In genomic region chr2:1841461-1841860, GRCh38 we compare ENCODE assay signal across 23 cellular contexts.
DNase-seq lines count a peak whose midpoint lies in the region; ATAC-seq, FAIRE-seq and TF ChIP-seq lines count a peak whose summit lies in the region.
"Had no signal": no experiment of that assay in that cellular context is flagged by ENCODE, and none has a peak within 500 bp of the region (broad histone marks: within the 10 kb centered on the region; RNA-seq: fewer than 3 reads in every experiment).

No MANE protein-coding gene starts in this region.

- H3F3A ChIP-seq in GM23338 (replicated peaks; ENCODE audit: low read depth) = no peaks in the 10 kb centered on the region

- H3K4ac ChIP-seq in H1 (replicated peaks; ENCODE audit: insufficient read length, low read depth, low read length) (peak overlapping the region; percentile 38), mesendoderm (ENCODE audit: low read depth, low read length) (no peak overlapping the region)

- H3K23me2 ChIP-seq in H1 (ENCODE audit: low read depth, low read length) = no peaks in the 10 kb centered on the region

- peak; percentile 20 for ATAC-seq in GM23338

- H3K9me3 Mint-ChIP-seq in GM23338 = peaks cover 2% of the 10 kb centered on the region; the same call in 1 of the 3 replicates
- H3K9me3 Mint-ChIP-seq in activated naive CD8-positive, alpha-beta T cell treated with anti-CD3 and anti-CD28 coated beads for 36 hours = no peaks in the 10 kb centered on the region
- no peaks in the 10 kb centered on the region for H3K9me3 Mint-ChIP-seq in activated T-cell treated with anti-CD3 and anti-CD28 coated beads, Interleukin-2, amount 50 U/mL, for 24 hours
- H3K9me3 Mint-ChIP-seq: CD8-positive, alpha-beta memory T cell; H9 had no signal

- no peaks in the 10 kb centered on the region for H4K20me1 ChIP-seq in GM23338 (replicated peaks; ENCODE audit: insufficient read depth)
- no peaks in the 10 kb centered on the region for H4K20me1 ChIP-seq in H1 (replicated peaks in 1 of 2; ENCODE audit: control insufficient read depth in 1 of 2, insufficient read depth in 2 of 2, low read length in 2 of 2)

- H2BK15ac ChIP-seq in H1 (ENCODE audit: low read length) = no peak overlapping the region
- H2BK15ac ChIP-seq in mesendoderm (replicated peaks; ENCODE audit: low read depth) = no peak overlapping the region

- H3K4me3 ChIP-seq in GM23338 = no peak overlapping the region
- H3K4me3 ChIP-seq in H1 (ENCODE audit: extremely low read depth in 1 of 4, insufficient read depth in 2 of 4, low read depth in 3 of 4, low read length in 4 of 4) = no peak overlapping the region; a peak in 1 of 8 replicates
- H3K4me3 ChIP-seq in mesendoderm (ENCODE audit: low read length) = no peak overlapping the region
- H3K4me3 ChIP-seq: GM23248 had no signal

- POLR2A ChIA-PET in H1 (lab: Charles Lee; ENCODE audit: partially characterized antibody) = interaction anchor here (1.6 kb wide), 1 partner anchor 18 kb away, joined by 4 read pairs; no protein-coding TSS in a partner anchor

- H3K27ac ChIP-seq in GM23338 (ENCODE audit: low read depth) = no peak overlapping the region
- no peak overlapping the region for H3K27ac ChIP-seq in H1 (ENCODE audit: low read depth, low read length)
- H3K27ac ChIP-seq in mesendoderm (ENCODE audit: low read depth, low read length) = no peak overlapping the region
- H3K27ac ChIP-seq: GM23248 had no signal

- peak; percentile 51 for DNase-seq in GM23338 (ENCODE audit: low spot score)
- no peak for DNase-seq in H1 (ENCODE audit: low read depth in 1 of 2, low spot score in 2 of 2)
- peak; percentile 36 for DNase-seq in mesendoderm
- DNase-seq in posterior vena cava (ENCODE audit: low spot score) = peak; percentile 36
- no peak for DNase-seq in activated naive CD8-positive, alpha-beta T cell treated with anti-CD3 and anti-CD28 coated beads for 36 hours
- DNase-seq in NCI-H748 (lab: John Stamatoyannopoulos, UW; ENCODE audit: unreplicated experiment) = no peak
- DNase-seq in activated T-cell treated with anti-CD3 and anti-CD28 coated beads, Interleukin-2, amount 50 U/mL, for 24 hours = no peak
- DNase-seq: ACHN; BE2C; C1 segment of cervical spinal cord; CD4-positive, CD25-positive, alpha-beta regulatory T cell; COR-L47; DMS 273 treated with DMSO at 0.1 percent for 48 hours; DMS53; DND-41; EL; GDM1; GM23248; H9 had no signal

- H3K9ac ChIP-seq in H1 (replicated peaks in 1 of 4; ENCODE audit: extremely low read depth in 1 of 4, low read depth in 3 of 4, low read length in 3 of 4) (no peak overlapping the region), mesendoderm (ENCODE audit: low read length) (peak overlapping the region; percentile 26)
- H3K9ac ChIP-seq: GM23248 had no signal

- H3K18ac ChIP-seq in H1 (ENCODE audit: extremely low read depth, low read length) (no peak overlapping the region), mesendoderm (ENCODE audit: low read length) (no peak overlapping the region)

- no peak overlapping the region for H2AK5ac ChIP-seq in H1 (ENCODE audit: low read depth, low read length)
- H2AK5ac ChIP-seq in mesendoderm (ENCODE audit: low read length) = no peak overlapping the region

- H4K8ac ChIP-seq in H1 (ENCODE audit: extremely low read depth, insufficient read depth, low read length) (no peak overlapping the region), mesendoderm (ENCODE audit: low read depth, low read length) (no peak overlapping the region)

- peak overlapping the region; percentile 75; the same call in 1 of the 2 replicates for H2BK20ac ChIP-seq in H1 (ENCODE audit: low read length)

- TF ChIP-seq EP300 in H1 (IDR thresholded peaks at IDR 0.05; ENCODE audit: borderline replicate concordance in 1 of 2, low read depth in 2 of 2, low read length in 2 of 2) = no peak

- H3K14ac ChIP-seq in H1 (ENCODE audit: insufficient read length) = no peak overlapping the region

- intact Hi-C loops in posterior vena cava (cut with DNase I) = no loop called here

- H3K4me2 ChIP-seq in GM23338 (peak overlapping the region; percentile 65; the same call in 1 of the 2 replicates), H1 (ENCODE audit: insufficient read depth in 1 of 2, low read depth in 2 of 2, low read length in 2 of 2) (0 out of 4 replicates have a peak overlapping the region, but pooled peaks of 1 of the 2 experiments have one; percentile 27), mesendoderm (ENCODE audit: low read length) (peak overlapping the region; percentile 40)

- no peaks in the 10 kb centered on the region for H3K36me3 Mint-ChIP-seq in GM23338 (ENCODE audit: low read depth)
- no peaks in the 10 kb centered on the region for H3K36me3 Mint-ChIP-seq in activated naive CD8-positive, alpha-beta T cell treated with anti-CD3 and anti-CD28 coated beads for 36 hours
- H3K36me3 Mint-ChIP-seq in activated T-cell treated with anti-CD3 and anti-CD28 coated beads, Interleukin-2, amount 50 U/mL, for 24 hours (ENCODE audit: low read depth) = no peaks in the 10 kb centered on the region
- H3K36me3 Mint-ChIP-seq: CD4-positive, CD25-positive, alpha-beta regulatory T cell; CD8-positive, alpha-beta memory T cell had no signal

- TF ChIP-seq CTCF in GM23338 (conservative IDR thresholded peaks at IDR 0.05; ENCODE audit: low read depth in 2 of 2) = peak; percentile 30 to 32; a peak in 3 of 4 replicates
- TF ChIP-seq CTCF in H1 (IDR thresholded peaks at IDR 0.05; ENCODE audit: control extremely low read depth in 1 of 3, insufficient read depth in 1 of 3, low read depth in 1 of 3, low read length in 3 of 3) = no peak

- peaks cover 10% of the 10 kb centered on the region for H3K27me3 Mint-ChIP-seq in GM23338 (ENCODE audit: insufficient read depth, low read depth, poor library complexity)
- no peaks in the 10 kb centered on the region for H3K27me3 Mint-ChIP-seq in activated naive CD8-positive, alpha-beta T cell treated with anti-CD3 and anti-CD28 coated beads for 36 hours
- H3K27me3 Mint-ChIP-seq in activated T-cell treated with anti-CD3 and anti-CD28 coated beads, Interleukin-2, amount 50 U/mL, for 24 hours = no peaks in the 10 kb centered on the region
- H3K27me3 Mint-ChIP-seq: CD4-positive, CD25-positive, alpha-beta regulatory T cell had no signal

- CTCF ChIA-PET in H1 (lab: Charles Lee; ENCODE audit: partially characterized antibody) = interaction anchor here (0.9 to 1.7 kb wide), 4 partner anchors 14 to 26 kb away, joined by 3 to 5 read pairs (median 4); no protein-coding TSS in a partner anchor

- no peak overlapping the region for H3K27ac Mint-ChIP-seq in GM23338
- H3K27ac Mint-ChIP-seq in activated naive CD8-positive, alpha-beta T cell treated with anti-CD3 and anti-CD28 coated beads for 36 hours = no peak overlapping the region
- H3K27ac Mint-ChIP-seq in activated T-cell treated with anti-CD3 and anti-CD28 coated beads, Interleukin-2, amount 50 U/mL, for 24 hours = no peak overlapping the region
- H3K27ac Mint-ChIP-seq: CD4-positive, CD25-positive, alpha-beta regulatory T cell; CD8-positive, alpha-beta memory T cell; H9 had no signal

- peaks cover 8% of the 10 kb centered on the region; the same call in 1 of the 2 replicates for H3K4me1 ChIP-seq in GM23338 (ENCODE audit: insufficient read depth)
- peaks cover 0 to 13% (median 4%) of the 10 kb centered on the region in 4 experiments; a peak in 4 of 7 replicates for H3K4me1 ChIP-seq in H1 (replicated peaks in 1 of 4; ENCODE audit: control insufficient read depth in 3 of 4, insufficient read depth in 4 of 4, low read length in 3 of 4)
- no peaks in the 10 kb centered on the region for H3K4me1 ChIP-seq in mesendoderm (ENCODE audit: control insufficient read depth, low read depth, low read length)
- H3K4me1 ChIP-seq: BE2C had no signal

- H3K23ac ChIP-seq in H1 (ENCODE audit: insufficient read length) (no peak overlapping the region), mesendoderm (ENCODE audit: low read length) (no peak overlapping the region)

- H3K4me3 Mint-ChIP-seq in GM23338 = peak overlapping the region; percentile 48; the same call in 2 of the 3 replicates
- H3K4me3 Mint-ChIP-seq in activated naive CD8-positive, alpha-beta T cell treated with anti-CD3 and anti-CD28 coated beads for 36 hours = no peak overlapping the region
- H3K4me3 Mint-ChIP-seq in activated T-cell treated with anti-CD3 and anti-CD28 coated beads, Interleukin-2, amount 50 U/mL, for 24 hours = no peak overlapping the region
- H3K4me3 Mint-ChIP-seq: CD4-positive, CD25-positive, alpha-beta regulatory T cell; CD8-positive, alpha-beta memory T cell; H9 had no signal

- no peak for TF ChIP-seq POLR2A in H1 (IDR thresholded peaks at IDR 0.05; ENCODE audit: control extremely low read depth in 1 of 2, low read depth in 2 of 2, low read length in 2 of 2)

- no peak for TF ChIP-seq RAD21 in H1 (IDR thresholded peaks at IDR 0.05 in 1 of 2, conservative IDR thresholded peaks at IDR 0.05 in 1 of 2; ENCODE audit: low read depth in 2 of 2, low read length in 2 of 2)

- H2BK12ac ChIP-seq in H1 (ENCODE audit: low read depth, low read length) = no peak overlapping the region

- H3K79me2 ChIP-seq in GM23338 (replicated peaks; ENCODE audit: insufficient read depth) = no peaks in the 10 kb centered on the region
- no peaks in the 10 kb centered on the region for H3K79me2 ChIP-seq in H1 (ENCODE audit: control insufficient read depth in 1 of 2, insufficient read depth in 2 of 2, low read length in 2 of 2)
- H3K79me2 ChIP-seq in mesendoderm (ENCODE audit: control insufficient read depth, insufficient read depth, low read length) = no peaks in the 10 kb centered on the region

- H2BK5ac ChIP-seq in H1 (ENCODE audit: low read depth, low read length) (no peak overlapping the region), mesendoderm (ENCODE audit: low read length) (no peak overlapping the region)

- peaks cover 23% of the 10 kb centered on the region for H3K4me1 Mint-ChIP-seq in GM23338
- no peaks in the 10 kb centered on the region for H3K4me1 Mint-ChIP-seq in activated naive CD8-positive, alpha-beta T cell treated with anti-CD3 and anti-CD28 coated beads for 36 hours
- no peaks in the 10 kb centered on the region for H3K4me1 Mint-ChIP-seq in activated T-cell treated with anti-CD3 and anti-CD28 coated beads, Interleukin-2, amount 50 U/mL, for 24 hours (ENCODE audit: low read depth)
- H3K4me1 Mint-ChIP-seq: CD4-positive, CD25-positive, alpha-beta regulatory T cell; CD8-positive, alpha-beta memory T cell had no signal

- no peak overlapping the region for H2BK120ac ChIP-seq in H1 (replicated peaks; ENCODE audit: low read depth, low read length)
- H2BK120ac ChIP-seq in mesendoderm (ENCODE audit: low read depth, low read length) = no peak overlapping the region

- H4K5ac ChIP-seq in H1 (ENCODE audit: insufficient read length, low read depth, low read length) (no peak overlapping the region), mesendoderm (ENCODE audit: low read length) (no peak overlapping the region)

- H3K56ac ChIP-seq in H1 (replicated peaks; ENCODE audit: insufficient read length, low read depth, low read length) = no peak overlapping the region
- peak overlapping the region; percentile 0 for H3K56ac ChIP-seq in mesendoderm (ENCODE audit: low read length)

- H2AFZ ChIP-seq in GM23338 = peak overlapping the region; percentile 97
- H2AFZ ChIP-seq in H1 (ENCODE audit: low read length) = 0 out of 2 replicates have a peak overlapping the region, but pooled peaks have one; percentile 49
- H2AFZ ChIP-seq: GM23248 had no signal

- H3K36me3 ChIP-seq in GM23338 (ENCODE audit: insufficient read depth) (no peaks in the 10 kb centered on the region), H1 (ENCODE audit: control insufficient read depth in 2 of 4, insufficient read depth in 4 of 4, low read length in 3 of 4) (no peaks in the 10 kb centered on the region), mesendoderm (ENCODE audit: control insufficient read depth, insufficient read depth, low read length) (no peaks in the 10 kb centered on the region)
- H3K36me3 ChIP-seq: BE2C had no signal

- 75% methylated on average over 14 of the region's 14 CpGs; no CpG with 5 or more reads in 1 of the 2 experiments for WGBS in H1 (ENCODE audit: extremely low coverage in 1 of 2, insufficient coverage in 1 of 2, insufficient read length in 1 of 2, insufficient replicate concordance in 2 of 2, low coverage in 1 of 2, low lambda C conversion rate in 2 of 2, missing lambda C conversion rate in 1 of 2), 2 experiments
- WGBS in mesendoderm (ENCODE audit: extremely low coverage, insufficient coverage, low lambda C conversion rate) = no CpG with 5 or more reads among the region's 14 CpGs

- H3K9me3 ChIP-seq in H1 (ENCODE audit: insufficient read depth in 2 of 2, low read depth in 1 of 2, low read length in 1 of 2) = no peaks in the 10 kb centered on the region
- H3K9me3 ChIP-seq: BE2C had no signal

- no peaks in the 10 kb centered on the region for H3K27me3 ChIP-seq in GM23338 (ENCODE audit: insufficient read depth)
- H3K27me3 ChIP-seq in H1 (replicated peaks in 1 of 4; ENCODE audit: control insufficient read depth in 3 of 4, extremely low read depth in 1 of 4, insufficient read depth in 3 of 4, low read length in 3 of 4) = peaks cover 0 to 3% (median under 1%) of the 10 kb centered on the region in 4 experiments; a peak in 2 of 7 replicates
- no peaks in the 10 kb centered on the region for H3K27me3 ChIP-seq in mesendoderm (ENCODE audit: insufficient read depth, low read length, poor library complexity)
- H3K27me3 ChIP-seq: BE2C had no signal

- H4K91ac ChIP-seq in H1 (replicated peaks; ENCODE audit: insufficient read length, low read length) = no peak overlapping the region

- H3K79me1 ChIP-seq in H1 (ENCODE audit: low read depth, low read length) (no peaks in the 10 kb centered on the region), mesendoderm (ENCODE audit: low read length) (no peaks in the 10 kb centered on the region)

- H3K9me2 ChIP-seq in GM23338 (ENCODE audit: insufficient read depth) = no peaks in the 10 kb centered on the region

- no peak for FAIRE-seq in H1 (lab: Jason Lieb, UNC)
- FAIRE-seq: A204.1, GM12892, GM18507 had no signal

Comparison
In these comparisons a context has a peak if more than half of its experiments do, and no peak if none do; other contexts are left out.
1. DNase-seq: peak in GM23338 (single experiment), mesendoderm (single experiment) and posterior vena cava (single experiment); none in H1 (0 of 2), activated naive CD8-positive, alpha-beta T cell treated with anti-CD3 and anti-CD28 coated beads for 36 hours (single experiment), NCI-H748 (single experiment) and activated T-cell treated with anti-CD3 and anti-CD28 coated beads, Interleukin-2, amount 50 U/mL, for 24 hours (single experiment).
2. CTCF ChIP-seq: peak in GM23338 (2 of 2); none in H1 (0 of 3).